22 cellular contexts compared by ENCODE assay signal in the genomic region with DNA sequence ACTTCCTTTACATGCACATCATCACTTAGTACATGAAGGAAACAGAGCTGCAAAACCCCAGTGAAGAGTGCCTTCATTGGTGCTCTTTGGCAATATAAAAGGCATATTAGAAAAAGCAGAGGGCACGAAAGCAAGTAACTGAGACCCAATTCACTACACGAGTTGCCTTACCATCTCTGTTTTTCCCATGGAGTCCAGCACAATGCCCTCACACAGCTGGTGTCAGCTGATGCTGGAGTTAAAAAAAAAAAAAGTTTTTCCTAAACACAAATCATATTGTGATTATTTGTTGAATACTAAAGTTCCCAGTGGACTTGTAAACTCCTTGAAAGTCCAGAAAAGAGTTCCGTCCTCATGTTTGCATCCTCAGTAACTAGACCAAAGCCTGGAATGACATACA.
"Had no signal": no experiment of that assay in that cellular context is flagged by ENCODE, and none has a peak within 500 bp of the region (broad histone marks: within the 10 kb centered on the region; RNA-seq: fewer than 3 reads in every experiment).

No MANE protein-coding gene starts in this region.

- H3K27me3 ChIP-seq: SJCRH30 had no signal

- ATAC-seq: activated CD8-positive, alpha-beta memory T cell treated with anti-CD3 and anti-CD28 coated beads, Interleukin-2, amount 10 ng/mL, durations not matched to agents 7 days and 5 days; activated naive CD8-positive, alpha-beta T cell treated with anti-CD3 and anti-CD28 coated beads, Interleukin-2, amount 50 U/mL, for 24 hours; Panc1 had no signal

- H3K9ac ChIP-seq: SK-N-SH had no signal

- H3K27ac ChIP-seq: SJCRH30 had no signal

- DNase-seq: activated CD4-positive, alpha-beta memory T cell treated with anti-CD3 and anti-CD28 coated beads for 36 hours; activated CD4-positive, alpha-beta T cell treated with anti-CD3 and anti-CD28 coated beads, Interleukin-2, amount 50 U/mL, for 1 hour; activated CD8-positive, alpha-beta memory T cell treated with anti-CD3 and anti-CD28 coated beads, Interleukin-2, amount 10 ng/mL, durations not matched to agents 7 days and 5 days; activated CD8-positive, alpha-beta memory T cell treated with anti-CD3 and anti-CD28 coated beads, Interleukin-2, amount 50 U/mL, for 48 hours; activated effector memory CD4-positive, alpha-beta T cell treated with Interleukin-2 at 50 U/mL for 16 hours; activated naive CD4-positive, alpha-beta T cell treated with anti-CD3 and anti-CD28 coated beads, Interleukin-2, amount 10 ng/mL, durations not matched to agents 7 days and 5 days; activated naive CD8-positive, alpha-beta T cell treated with anti-CD3 and anti-CD28 coated beads, Interleukin-2, amount 50 U/mL, for 24 hours; activated T-cell treated with anti-CD3 and anti-CD28 coated beads, Interleukin-2, amount 50 U/mL, for 48 hours; anterior cingulate cortex; central memory CD4-positive, alpha-beta T cell; Karpas-422; NCI-H1105; NCI-H1417 treated with DMSO at 0.1 percent for 48 hours; NCI-H187 treated with DMSO at 0.1 percent for 48 hours; NCI-H2081; NCI-H226; NCI-H446 treated with DMSO at 0.1 percent for 48 hours; NCI-H524; NCI-H69; SJCRH30; SK-N-SH had no signal

- H3K4me3 ChIP-seq: SJCRH30 had no signal

- H3K36me3 ChIP-seq: SJCRH30 had no signal

- H3K4me2 ChIP-seq: SK-N-SH had no signal

- H3K9me3 ChIP-seq: SJCRH30, SK-N-SH had no signal
